In genomic region chr2:109396338-109397180, GRCh38 we compare ENCODE assay signal across 12 cellular contexts.
DNase-seq lines count a peak whose midpoint lies in the region; ATAC-seq lines count a peak whose summit lies in the region.
"Had no signal": no experiment of that assay in that cellular context is flagged by ENCODE, and none has a peak within 500 bp of the region (broad histone marks: within the 10 kb centered on the region; RNA-seq: fewer than 3 reads in every experiment).

No MANE protein-coding gene starts in this region.

- DNase-seq in GDM1 (lab: John Stamatoyannopoulos, UW), result peak; percentile 13
- peak; percentile 15 for DNase-seq in RKO (ENCODE audit: low spot score)
- peak; percentile 30 for DNase-seq in iPS-NIHi11 (ENCODE audit: low spot score)
- DNase-seq in activated CD8-positive, alpha-beta memory T cell treated with anti-CD3 and anti-CD28 coated beads, Interleukin-2, amount 50 U/mL, for 48 hours, result no peak
- DNase-seq in NCI-H1092 treated with DMSO at 0.1 percent for 48 hours (lab: John Stamatoyannopoulos, UW), result no peak
- DNase-seq: adrenal gland, GM23248, NCI-H187 treated with DMSO at 0.1 percent for 48 hours, Right ventricle myocardium superior, small intestine had no signal

- peak; percentile 52 for ATAC-seq in GM21786 (IDR thresholded peaks at IDR 0.05; ENCODE audit: unreplicated experiment)
- no peak for ATAC-seq in HG03342 (IDR thresholded peaks at IDR 0.05; ENCODE audit: unreplicated experiment)

Comparison
In these comparisons a context has a peak if more than half of its experiments do, and no peak if none do; other contexts are left out.
1. DNase-seq: peak in GDM1 (single experiment), RKO (single experiment) and iPS-NIHi11 (single experiment); none in activated CD8-positive, alpha-beta memory T cell treated with anti-CD3 and anti-CD28 coated beads, Interleukin-2, amount 50 U/mL, for 48 hours (single experiment) and NCI-H1092 treated with DMSO at 0.1 percent for 48 hours (single experiment).